1 cellular context compared by ENCODE assay signal in genomic region chr9:101354765-101355708, GRCh38.
A peak's percentile ranks its signal among the peaks of the same experiment; 100 is the strongest.
TF ChIP-seq lines count a peak whose summit lies in the region.

No MANE protein-coding gene starts in this region.

TF ChIP-seq in HepG2, 621 proteins besides CTCF, POLR2A, EP300 and RAD21 (continued from another document and continues in another):
- TF ChIP-seq TFDP1 (CRISPR knock-in tag; IDR thresholded peaks at IDR 0.05; ENCODE audit: borderline replicate concordance) (no peak), ZNF704 (CRISPR knock-in tag; IDR thresholded peaks at IDR 0.05; ENCODE audit: borderline replicate concordance) (no peak; the same call in 1 of the 2 replicates), ZNF232 (CRISPR knock-in tag; IDR thresholded peaks at IDR 0.05; ENCODE audit: borderline replicate concordance) (no peak), ZNF772 (CRISPR knock-in tag; IDR thresholded peaks at IDR 0.05) (no peak), ZMYM4 (CRISPR knock-in tag; IDR thresholded peaks at IDR 0.05) (no peak), GATA4 (IDR thresholded peaks at IDR 0.05; ENCODE audit: borderline replicate concordance, low read depth) (no peak), ZNF678 (CRISPR knock-in tag; IDR thresholded peaks at IDR 0.05) (no peak; the same call in 1 of the 2 replicates), TOE1 (CRISPR knock-in tag; IDR thresholded peaks at IDR 0.05) (no peak), ZNF224 (CRISPR knock-in tag; IDR thresholded peaks at IDR 0.05) (no peak), KLF16 (CRISPR knock-in tag; IDR thresholded peaks at IDR 0.05) (no peak), SP2 (CRISPR knock-in tag; IDR thresholded peaks at IDR 0.05) (no peak), EED (CRISPR knock-in tag; IDR thresholded peaks at IDR 0.05) (no peak), GTF3A (CRISPR knock-in tag; conservative IDR thresholded peaks at IDR 0.05) (no peak), ARNTL (CRISPR knock-in tag; IDR thresholded peaks at IDR 0.05) (no peak), ZMAT3 (CRISPR knock-in tag; conservative IDR thresholded peaks at IDR 0.05) (no peak), SRY (CRISPR knock-in tag; IDR thresholded peaks at IDR 0.05) (no peak), HNRNPLL (IDR thresholded peaks at IDR 0.05; ENCODE audit: low read depth, low read length, poor library complexity, severe bottlenecking) (no peak), ZSCAN5A (CRISPR knock-in tag; IDR thresholded peaks at IDR 0.05; ENCODE audit: borderline replicate concordance) (peak; percentile 66; the same call in 1 of the 2 replicates), GZF1 (CRISPR knock-in tag; IDR thresholded peaks at IDR 0.05) (peak; percentile 72), CAMTA2 (CRISPR knock-in tag; IDR thresholded peaks at IDR 0.05; ENCODE audit: borderline replicate concordance) (no peak), ZNF768 (CRISPR knock-in tag; IDR thresholded peaks at IDR 0.05) (no peak), SSRP1 (CRISPR knock-in tag; IDR thresholded peaks at IDR 0.05) (0 out of 2 replicates have a peak, but pooled peaks have one; percentile 41), BCL6 (CRISPR knock-in tag; IDR thresholded peaks at IDR 0.05) (no peak), ZNF431 (CRISPR knock-in tag; IDR thresholded peaks at IDR 0.05; ENCODE audit: borderline replicate concordance, low read depth) (no peak), THAP11 (CRISPR knock-in tag; IDR thresholded peaks at IDR 0.05) (no peak), KDM3A (CRISPR knock-in tag; IDR thresholded peaks at IDR 0.05; ENCODE audit: low read depth) (no peak), HNRNPUL1 (IDR thresholded peaks at IDR 0.05; ENCODE audit: low read depth, low read length) (no peak), MYNN (CRISPR knock-in tag; IDR thresholded peaks at IDR 0.05; ENCODE audit: low read depth) (no peak), ZNF709 (CRISPR knock-in tag; IDR thresholded peaks at IDR 0.05) (peak; percentile 53; the same call in 1 of the 2 replicates), SOX13 (IDR thresholded peaks at IDR 0.05) (no peak; the same call in 1 of the 2 replicates), SOX13 (CRISPR knock-in tag; conservative IDR thresholded peaks at IDR 0.05 in 1 of 2, IDR thresholded peaks at IDR 0.05 in 1 of 2) (no peak), IKZF1 (IDR thresholded peaks at IDR 0.05) (no peak), ZNF329 (CRISPR knock-in tag; IDR thresholded peaks at IDR 0.05; ENCODE audit: low read depth) (no peak), ZNF282 (IDR thresholded peaks at IDR 0.05; ENCODE audit: partially characterized antibody) (no peak), ZNF24 (IDR thresholded peaks at IDR 0.05) (no peak), NFKB2 (CRISPR knock-in tag; IDR thresholded peaks at IDR 0.05; ENCODE audit: borderline replicate concordance) (0 out of 2 replicates have a peak, but pooled peaks have one; percentile 32), NONO (IDR thresholded peaks at IDR 0.05) (no peak), NONO (CRISPR knock-in tag; conservative IDR thresholded peaks at IDR 0.05) (no peak), ZNF598 (CRISPR knock-in tag; IDR thresholded peaks at IDR 0.05; ENCODE audit: borderline replicate concordance) (peak; percentile 59; the same call in 1 of the 2 replicates), IKZF4 (CRISPR knock-in tag; IDR thresholded peaks at IDR 0.05; ENCODE audit: borderline replicate concordance, low read depth, not compliant biosample characterization) (peak; percentile 80), SATB2 (CRISPR knock-in tag; IDR thresholded peaks at IDR 0.05) (no peak), CREB1 (IDR thresholded peaks at IDR 0.05) (no peak), CREB1 (CRISPR knock-in tag; IDR thresholded peaks at IDR 0.05) (no peak; the same call in 1 of the 2 replicates), ZNF138 (CRISPR knock-in tag; IDR thresholded peaks at IDR 0.05; ENCODE audit: low read depth) (no peak), CBX1 (IDR thresholded peaks at IDR 0.05; ENCODE audit: low read depth) (no peak), SOX6 (IDR thresholded peaks at IDR 0.05) (no peak), SOX6 (CRISPR knock-in tag; IDR thresholded peaks at IDR 0.05) (no peak), HIVEP1 (CRISPR knock-in tag; IDR thresholded peaks at IDR 0.05) (no peak), ZNF563 (CRISPR knock-in tag; IDR thresholded peaks at IDR 0.05) (peak; percentile 34; the same call in 1 of the 2 replicates), ZNF883 (CRISPR knock-in tag; IDR thresholded peaks at IDR 0.05; ENCODE audit: not compliant biosample characterization) (peak; percentile 65), ZNF615 (CRISPR knock-in tag; IDR thresholded peaks at IDR 0.05; ENCODE audit: borderline replicate concordance) (no peak), ZNF143 (CRISPR knock-in tag; IDR thresholded peaks at IDR 0.05) (no peak), KMT2B (CRISPR knock-in tag; IDR thresholded peaks at IDR 0.05) (no peak), SKIL (CRISPR knock-in tag; IDR thresholded peaks at IDR 0.05; ENCODE audit: borderline replicate concordance) (no peak), ZBTB7B (CRISPR knock-in tag; IDR thresholded peaks at IDR 0.05) (no peak), MAX (IDR thresholded peaks at IDR 0.05) (no peak; the same call in 1 of the 2 replicates), REL (CRISPR knock-in tag; conservative IDR thresholded peaks at IDR 0.05) (no peak), ZFP62 (CRISPR knock-in tag; IDR thresholded peaks at IDR 0.05) (no peak), NKX3-1 (CRISPR knock-in tag; IDR thresholded peaks at IDR 0.05) (no peak), ZNF83 (CRISPR knock-in tag; IDR thresholded peaks at IDR 0.05; ENCODE audit: borderline replicate concordance) (0 out of 2 replicates have a peak, but pooled peaks have one; percentile 34), ZNF567 (CRISPR knock-in tag; IDR thresholded peaks at IDR 0.05; ENCODE audit: borderline replicate concordance) (0 out of 2 replicates have a peak, but pooled peaks have one; percentile 56), GRHL1 (CRISPR knock-in tag; conservative IDR thresholded peaks at IDR 0.05) (no peak), ZNF124 (CRISPR knock-in tag; IDR thresholded peaks at IDR 0.05) (no peak), ZNF574 (CRISPR knock-in tag; IDR thresholded peaks at IDR 0.05) (no peak), ZXDC (CRISPR knock-in tag; IDR thresholded peaks at IDR 0.05) (no peak)
